In genomic region chr4:38703625-38704024, GRCh38 we compare ENCODE assay signal across 1 cellular context.
TF ChIP-seq lines count a peak whose summit lies in the region.

No MANE protein-coding gene starts in this region.

TF ChIP-seq in HepG2, 621 proteins besides CTCF, POLR2A, EP300 and RAD21 (continued from another document):
- TF ChIP-seq, protein P1, sequence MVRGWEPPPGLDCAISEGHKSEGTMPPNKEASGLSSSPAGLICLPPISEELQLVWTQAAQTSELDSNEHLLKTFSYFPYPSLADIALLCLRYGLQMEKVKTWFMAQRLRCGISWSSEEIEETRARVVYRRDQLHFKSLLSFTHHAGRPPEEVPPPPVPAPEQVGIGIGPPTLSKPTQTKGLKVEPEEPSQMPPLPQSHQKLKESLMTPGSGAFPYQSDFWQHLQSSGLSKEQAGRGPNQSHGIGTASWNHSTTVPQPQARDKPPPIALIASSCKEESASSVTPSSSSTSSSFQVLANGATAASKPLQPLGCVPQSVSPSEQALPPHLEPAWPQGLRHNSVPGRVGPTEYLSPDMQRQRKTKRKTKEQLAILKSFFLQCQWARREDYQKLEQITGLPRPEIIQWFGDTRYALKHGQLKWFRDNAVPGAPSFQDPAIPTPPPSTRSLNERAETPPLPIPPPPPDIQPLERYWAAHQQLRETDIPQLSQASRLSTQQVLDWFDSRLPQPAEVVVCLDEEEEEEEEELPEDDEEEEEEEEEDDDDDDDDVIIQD (CRISPR knock-in tag; IDR thresholded peaks at IDR 0.05; ENCODE audit: low read depth) = no peak
- TF ChIP-seq ZNF552 (CRISPR knock-in tag; IDR thresholded peaks at IDR 0.05; ENCODE audit: borderline replicate concordance) (no peak), SUZ12 (IDR thresholded peaks at IDR 0.05; ENCODE audit: low read depth, low read length) (no peak), NPAS2 (CRISPR knock-in tag; IDR thresholded peaks at IDR 0.05; ENCODE audit: borderline replicate concordance) (no peak), MZF1 (CRISPR knock-in tag; IDR thresholded peaks at IDR 0.05; ENCODE audit: borderline replicate concordance) (no peak), HNF4A (CRISPR knock-in tag; IDR thresholded peaks at IDR 0.05) (no peak), STAT5B (CRISPR knock-in tag; IDR thresholded peaks at IDR 0.05) (no peak), ZNF30 (CRISPR knock-in tag; IDR thresholded peaks at IDR 0.05) (no peak), KLF12 (CRISPR knock-in tag; IDR thresholded peaks at IDR 0.05; ENCODE audit: borderline replicate concordance) (no peak), ZNF577 (CRISPR knock-in tag; IDR thresholded peaks at IDR 0.05; ENCODE audit: borderline replicate concordance, low read depth) (no peak), HES4 (CRISPR knock-in tag; IDR thresholded peaks at IDR 0.05; ENCODE audit: borderline replicate concordance) (no peak), EED (CRISPR knock-in tag; IDR thresholded peaks at IDR 0.05) (no peak), TAF15 (IDR thresholded peaks at IDR 0.05; ENCODE audit: low read depth, low read length, poor library complexity, severe bottlenecking) (no peak), BHLHE40 (IDR thresholded peaks at IDR 0.05; ENCODE audit: low read length) (no peak), ZNF782 (CRISPR knock-in tag; IDR thresholded peaks at IDR 0.05; ENCODE audit: borderline replicate concordance) (no peak)
- TF ChIP-seq, protein P2, sequence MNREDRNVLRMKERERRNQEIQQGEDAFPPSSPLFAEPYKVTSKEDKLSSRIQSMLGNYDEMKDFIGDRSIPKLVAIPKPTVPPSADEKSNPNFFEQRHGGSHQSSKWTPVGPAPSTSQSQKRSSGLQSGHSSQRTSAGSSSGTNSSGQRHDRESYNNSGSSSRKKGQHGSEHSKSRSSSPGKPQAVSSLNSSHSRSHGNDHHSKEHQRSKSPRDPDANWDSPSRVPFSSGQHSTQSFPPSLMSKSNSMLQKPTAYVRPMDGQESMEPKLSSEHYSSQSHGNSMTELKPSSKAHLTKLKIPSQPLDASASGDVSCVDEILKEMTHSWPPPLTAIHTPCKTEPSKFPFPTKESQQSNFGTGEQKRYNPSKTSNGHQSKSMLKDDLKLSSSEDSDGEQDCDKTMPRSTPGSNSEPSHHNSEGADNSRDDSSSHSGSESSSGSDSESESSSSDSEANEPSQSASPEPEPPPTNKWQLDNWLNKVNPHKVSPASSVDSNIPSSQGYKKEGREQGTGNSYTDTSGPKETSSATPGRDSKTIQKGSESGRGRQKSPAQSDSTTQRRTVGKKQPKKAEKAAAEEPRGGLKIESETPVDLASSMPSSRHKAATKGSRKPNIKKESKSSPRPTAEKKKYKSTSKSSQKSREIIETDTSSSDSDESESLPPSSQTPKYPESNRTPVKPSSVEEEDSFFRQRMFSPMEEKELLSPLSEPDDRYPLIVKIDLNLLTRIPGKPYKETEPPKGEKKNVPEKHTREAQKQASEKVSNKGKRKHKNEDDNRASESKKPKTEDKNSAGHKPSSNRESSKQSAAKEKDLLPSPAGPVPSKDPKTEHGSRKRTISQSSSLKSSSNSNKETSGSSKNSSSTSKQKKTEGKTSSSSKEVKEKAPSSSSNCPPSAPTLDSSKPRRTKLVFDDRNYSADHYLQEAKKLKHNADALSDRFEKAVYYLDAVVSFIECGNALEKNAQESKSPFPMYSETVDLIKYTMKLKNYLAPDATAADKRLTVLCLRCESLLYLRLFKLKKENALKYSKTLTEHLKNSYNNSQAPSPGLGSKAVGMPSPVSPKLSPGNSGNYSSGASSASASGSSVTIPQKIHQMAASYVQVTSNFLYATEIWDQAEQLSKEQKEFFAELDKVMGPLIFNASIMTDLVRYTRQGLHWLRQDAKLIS (CRISPR knock-in tag; IDR thresholded peaks at IDR 0.05) = no peak
TF ChIP-seq in HepG2: peak in this region for 0.
